ENCODE assay signal across 1 cellular context in the genomic region with DNA sequence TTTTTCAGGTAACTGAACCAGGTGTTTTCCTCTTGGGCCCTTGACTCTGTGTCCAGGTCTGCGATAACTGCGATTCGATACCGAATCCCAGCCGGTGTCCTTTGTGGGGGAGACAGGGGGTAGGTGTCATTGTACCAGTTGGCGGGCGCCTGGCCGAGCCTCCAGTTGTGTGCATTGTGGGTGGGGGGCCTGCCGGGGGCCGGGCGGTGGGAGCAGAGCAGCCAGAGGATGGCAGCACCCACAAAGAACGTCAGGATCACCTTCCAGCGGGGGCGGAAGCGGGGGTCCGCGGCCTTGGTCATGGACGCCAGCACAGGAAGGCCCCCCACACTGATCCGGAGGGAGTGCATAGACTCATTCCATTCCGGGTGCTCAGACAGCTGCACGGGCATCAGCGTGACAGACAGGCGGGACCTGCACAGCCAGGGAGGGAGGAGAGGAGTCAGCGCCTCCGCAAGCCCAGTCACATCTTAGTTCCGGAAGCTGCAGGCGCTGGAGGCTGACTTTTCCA.
TF ChIP-seq lines count a peak whose summit lies in the region.

No MANE protein-coding gene starts in this region.

TF ChIP-seq in GM23338, 12 proteins besides CTCF, POLR2A, EP300 and RAD21:
- TF ChIP-seq, protein P1, sequence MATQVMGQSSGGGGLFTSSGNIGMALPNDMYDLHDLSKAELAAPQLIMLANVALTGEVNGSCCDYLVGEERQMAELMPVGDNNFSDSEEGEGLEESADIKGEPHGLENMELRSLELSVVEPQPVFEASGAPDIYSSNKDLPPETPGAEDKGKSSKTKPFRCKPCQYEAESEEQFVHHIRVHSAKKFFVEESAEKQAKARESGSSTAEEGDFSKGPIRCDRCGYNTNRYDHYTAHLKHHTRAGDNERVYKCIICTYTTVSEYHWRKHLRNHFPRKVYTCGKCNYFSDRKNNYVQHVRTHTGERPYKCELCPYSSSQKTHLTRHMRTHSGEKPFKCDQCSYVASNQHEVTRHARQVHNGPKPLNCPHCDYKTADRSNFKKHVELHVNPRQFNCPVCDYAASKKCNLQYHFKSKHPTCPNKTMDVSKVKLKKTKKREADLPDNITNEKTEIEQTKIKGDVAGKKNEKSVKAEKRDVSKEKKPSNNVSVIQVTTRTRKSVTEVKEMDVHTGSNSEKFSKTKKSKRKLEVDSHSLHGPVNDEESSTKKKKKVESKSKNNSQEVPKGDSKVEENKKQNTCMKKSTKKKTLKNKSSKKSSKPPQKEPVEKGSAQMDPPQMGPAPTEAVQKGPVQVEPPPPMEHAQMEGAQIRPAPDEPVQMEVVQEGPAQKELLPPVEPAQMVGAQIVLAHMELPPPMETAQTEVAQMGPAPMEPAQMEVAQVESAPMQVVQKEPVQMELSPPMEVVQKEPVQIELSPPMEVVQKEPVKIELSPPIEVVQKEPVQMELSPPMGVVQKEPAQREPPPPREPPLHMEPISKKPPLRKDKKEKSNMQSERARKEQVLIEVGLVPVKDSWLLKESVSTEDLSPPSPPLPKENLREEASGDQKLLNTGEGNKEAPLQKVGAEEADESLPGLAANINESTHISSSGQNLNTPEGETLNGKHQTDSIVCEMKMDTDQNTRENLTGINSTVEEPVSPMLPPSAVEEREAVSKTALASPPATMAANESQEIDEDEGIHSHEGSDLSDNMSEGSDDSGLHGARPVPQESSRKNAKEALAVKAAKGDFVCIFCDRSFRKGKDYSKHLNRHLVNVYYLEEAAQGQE (IDR thresholded peaks at IDR 0.05; ENCODE audit: unreplicated experiment), result no peak
- TF ChIP-seq EZH2phosphoT487 (IDR thresholded peaks at IDR 0.05; ENCODE audit: unreplicated experiment) (no peak), ETS1 (IDR thresholded peaks at IDR 0.05) (no peak), POLR2AphosphoS5 (IDR thresholded peaks at IDR 0.05; ENCODE audit: low read depth) (no peak), ZNF331 (CRISPR knock-in tag; IDR thresholded peaks at IDR 0.05; ENCODE audit: low read depth) (no peak), ZNF114 (CRISPR knock-in tag; IDR thresholded peaks at IDR 0.05) (no peak), CREB1 (CRISPR knock-in tag; IDR thresholded peaks at IDR 0.05; ENCODE audit: low read depth) (no peak), NANOG (IDR thresholded peaks at IDR 0.05; ENCODE audit: borderline replicate concordance) (no peak), EZH2 (IDR thresholded peaks at IDR 0.05; ENCODE audit: low read depth, unreplicated experiment) (no peak), ZNF462 (CRISPR knock-in tag; IDR thresholded peaks at IDR 0.05) (no peak), JUNB (IDR thresholded peaks at IDR 0.05; ENCODE audit: unreplicated experiment) (no peak), STAT1 (IDR thresholded peaks at IDR 0.05; ENCODE audit: unreplicated experiment) (no peak)
